In genomic region chr16:1770328-1771071, GRCh38 we compare ENCODE assay signal across 8 cellular contexts. TPM values are rescaled to one million over a fixed set of nuclear protein-coding genes. Genes with fewer than 3 reads are reported as not detected.
DNase-seq lines count a peak whose midpoint lies in the region; ATAC-seq and TF ChIP-seq lines count a peak whose summit lies in the region.

No MANE protein-coding gene starts in this region.

- no peak overlapping the region for H2AFZ ChIP-seq in ACC112 (ENCODE audit: low read length, unreplicated experiment)

- WGBS in body of pancreas, 2 donors, result 0 to 4% methylated on average over 1 to 69 of the region's 69 CpGs

- H3K27me3 ChIP-seq in ACC112 (ENCODE audit: insufficient read depth, low read length) (no peaks in the 10 kb centered on the region), HAP-1 (ENCODE audit: low read depth) (no peaks in the 10 kb centered on the region), body of pancreas (no peaks in the 10 kb centered on the region), iPS-18a (ENCODE audit: control insufficient read depth, insufficient read depth, low read length) (no peaks in the 10 kb centered on the region)

- H3K4me1 ChIP-seq in ACC112 (ENCODE audit: control insufficient read depth, insufficient read depth, low read length, unreplicated experiment) (peaks cover 18% of the 10 kb centered on the region), HAP-1 (peaks cover 6% of the 10 kb centered on the region; the same call in 1 of the 2 replicates), body of pancreas (peaks cover 48% of the 10 kb centered on the region), iPS-18a (ENCODE audit: control insufficient read depth, low read depth, low read length) (no peaks in the 10 kb centered on the region)

- in situ Hi-C loops in HAP-1 (cut with MboI; ENCODE audit: low sequenced_read_pairs), result loop anchor here (5.0 kb wide), 1 partner anchor 63 kb away; the partner anchor contains the start of gene MAPK8IP3

- peak overlapping the region; percentile 21; the same call in 1 of the 2 replicates for H3K27ac ChIP-seq in ACC112 (ENCODE audit: low read depth, low read length)
- peak overlapping the region; percentile 61 to 96 (median 86) for H3K27ac ChIP-seq in body of pancreas
- no peak overlapping the region for H3K27ac ChIP-seq in iPS-18a (ENCODE audit: low read length)

- peak; percentile 43 for ATAC-seq in body of pancreas

- TF ChIP-seq CTCF in body of pancreas (IDR thresholded peaks at IDR 0.05), result peak in 1 of 7 experiments; percentile 20

- peak overlapping the region; percentile 86 for H3K9ac ChIP-seq in iPS-18a (ENCODE audit: low read length)

- intact Hi-C loops in body of pancreas (cut with DNase I), result no loop called here

- H3K36me3 ChIP-seq in ACC112 (ENCODE audit: insufficient read depth, low read length), result peaks cover 5% of the 10 kb centered on the region; the same call in 1 of the 2 replicates
- H3K36me3 ChIP-seq in HAP-1 (replicated peaks), result peaks cover 60% of the 10 kb centered on the region
- peaks cover 9 to 10% of the 10 kb centered on the region in 2 donors for H3K36me3 ChIP-seq in body of pancreas (replicated peaks in 1 of 2; ENCODE audit: insufficient read depth in 1 of 2, low read depth in 2 of 2)
- H3K36me3 ChIP-seq in iPS-18a (ENCODE audit: control insufficient read depth, low read depth, low read length), result peaks cover 5% of the 10 kb centered on the region

- H3K79me2 ChIP-seq in ACC112 (ENCODE audit: control insufficient read depth, insufficient read depth, low read length, unreplicated experiment), result peaks cover 17% of the 10 kb centered on the region

- peak overlapping the region; percentile 97 for H3K4me3 ChIP-seq in ACC112 (ENCODE audit: low read depth, low read length)
- H3K4me3 ChIP-seq in HAP-1, result peak overlapping the region; percentile 86
- H3K4me3 ChIP-seq in body of pancreas, result peak overlapping the region; percentile 77 to 95
- H3K4me3 ChIP-seq in iPS-18a (ENCODE audit: low read length), result peak overlapping the region; percentile 81
- peak overlapping the region; percentile 78 for H3K4me3 ChIP-seq in skeletal muscle cell (ENCODE audit: low read depth, low read length)

- H3K9me3 ChIP-seq in HAP-1 (no peaks in the 10 kb centered on the region), body of pancreas (no peaks in the 10 kb centered on the region), iPS-18a (ENCODE audit: control insufficient read depth, low read depth, low read length) (no peaks in the 10 kb centered on the region)

- peak; percentile 18 to 54 (median 46) for TF ChIP-seq POLR2A in body of pancreas (IDR thresholded peaks at IDR 0.05)

- DNase-seq in HAP-1 (ENCODE audit: low spot score in 2 of 2), result no peak
- DNase-seq in SW 1271 (lab: John Stamatoyannopoulos, UW), result peak; percentile 27 to 45
- peak; percentile 83 to 89 (median 84) for DNase-seq in body of pancreas
- no peak for DNase-seq in skeletal muscle cell (ENCODE audit: low read depth)
- no peak for DNase-seq in NCI-H1436 (lab: John Stamatoyannopoulos, UW)
- DNase-seq in NCI-H524 treated with DMSO at 0.1 percent for 48 hours (lab: John Stamatoyannopoulos, UW), result no peak

RNA-seq across cellular contexts. Expression of gene NME3, which starts 0.8 kb away (rescaled TPM):
- 100 to 1,000 TPM in 1 of 2 donors, 10 to 100 TPM in 1; 62.8 to 113 TPM for total RNA-seq in body of pancreas

RNA-seq across cellular contexts. Expression of gene EME2, which starts 2.1 kb away (rescaled TPM):
- total RNA-seq in body of pancreas, result 10 to 100 TPM; 13.5 to 33.3 TPM

RNA-seq across cellular contexts. Expression of gene MRPS34, which starts 2.4 kb away (rescaled TPM):
- total RNA-seq in body of pancreas, result 10 to 100 TPM; 51.4 to 99.6 TPM

RNA-seq across cellular contexts. Expression of gene SPSB3, which starts 11.9 kb away (rescaled TPM):
- total RNA-seq in body of pancreas, result 10 to 100 TPM; 95.9 to 97.8 TPM

RNA-seq across cellular contexts. Expression of gene NUBP2, which starts 12.3 kb away (rescaled TPM):
- total RNA-seq in body of pancreas, result 10 to 100 TPM; 61.0 to 72.6 TPM

Comparison
In these comparisons a context has a peak if more than half of its experiments do, and no peak if none do; other contexts are left out.
1. DNase-seq: peak in SW 1271 (2 of 2) and body of pancreas (4 of 4); none in HAP-1 (0 of 2), skeletal muscle cell (single experiment), NCI-H1436 (single experiment) and NCI-H524 treated with DMSO at 0.1 percent for 48 hours (single experiment).
2. Peak in every context shown above with its lines, with median percentiles within 50 percentile points of each other: H3K4me3 ChIP-seq.